1 cellular context compared by ENCODE assay signal in the genomic region with DNA sequence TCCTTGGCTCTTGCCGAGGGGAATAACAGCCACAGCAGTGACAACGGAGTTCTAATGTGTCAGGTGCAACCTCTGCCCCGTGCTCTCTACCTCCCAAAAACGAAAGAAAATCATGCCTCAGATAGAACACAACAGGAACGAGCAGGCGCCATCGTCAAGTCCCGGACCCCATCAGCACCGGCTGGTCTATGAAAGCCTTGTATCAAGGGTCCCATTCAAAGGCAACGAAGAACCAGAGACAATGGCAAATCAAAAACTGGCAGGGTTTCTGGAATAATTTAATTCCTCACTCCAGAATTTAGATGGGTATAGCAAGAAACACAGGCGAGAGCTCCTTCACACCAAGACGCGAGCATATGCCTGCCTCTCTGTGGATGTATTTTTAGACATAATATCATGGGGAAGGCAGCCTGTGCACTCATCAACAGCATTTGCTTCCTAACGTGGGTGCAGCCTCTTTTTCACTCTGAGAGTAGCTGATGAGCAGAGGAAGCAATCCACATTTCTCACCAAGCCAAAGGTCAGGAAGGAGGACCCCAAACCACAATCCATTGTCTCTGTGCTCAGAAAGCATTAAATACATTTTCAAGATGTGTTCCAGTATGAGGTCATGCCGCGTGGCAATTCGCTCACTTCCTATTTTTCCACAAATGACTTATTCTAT.
TF ChIP-seq lines count a peak whose summit lies in the region.

No MANE protein-coding gene starts in this region.

TF ChIP-seq in H1, 55 proteins besides CTCF, POLR2A, EP300 and RAD21:
- TF ChIP-seq JUND (IDR thresholded peaks at IDR 0.05; ENCODE audit: low read length) (no peak), SP4 (IDR thresholded peaks at IDR 0.05; ENCODE audit: low read length) (no peak), SP2 (IDR thresholded peaks at IDR 0.05; ENCODE audit: low read length) (no peak), SIX5 (IDR thresholded peaks at IDR 0.05; ENCODE audit: low read depth, low read length) (no peak), SIN3A (conservative IDR thresholded peaks at IDR 0.05 in 1 of 2, IDR thresholded peaks at IDR 0.05 in 1 of 2; ENCODE audit: low read depth in 1 of 2, low read length in 2 of 2) (no peak), SP1 (IDR thresholded peaks at IDR 0.05; ENCODE audit: low read depth, low read length) (no peak), NRF1 (IDR thresholded peaks at IDR 0.05; ENCODE audit: low read depth, low read length) (no peak), RNF2 (IDR thresholded peaks at IDR 0.05; ENCODE audit: borderline replicate concordance, low read depth, low read length, missing control alignments, poor library complexity, severe bottlenecking) (no peak), BRCA1 (IDR thresholded peaks at IDR 0.05; ENCODE audit: low read depth, low read length) (no peak), MAFK (IDR thresholded peaks at IDR 0.05; ENCODE audit: low read depth, low read length) (no peak), EGR1 (IDR thresholded peaks at IDR 0.05; ENCODE audit: borderline replicate concordance, low read depth, low read length) (no peak), TEAD4 (IDR thresholded peaks at IDR 0.05; ENCODE audit: low read depth, low read length) (no peak)
